In the genomic region with DNA sequence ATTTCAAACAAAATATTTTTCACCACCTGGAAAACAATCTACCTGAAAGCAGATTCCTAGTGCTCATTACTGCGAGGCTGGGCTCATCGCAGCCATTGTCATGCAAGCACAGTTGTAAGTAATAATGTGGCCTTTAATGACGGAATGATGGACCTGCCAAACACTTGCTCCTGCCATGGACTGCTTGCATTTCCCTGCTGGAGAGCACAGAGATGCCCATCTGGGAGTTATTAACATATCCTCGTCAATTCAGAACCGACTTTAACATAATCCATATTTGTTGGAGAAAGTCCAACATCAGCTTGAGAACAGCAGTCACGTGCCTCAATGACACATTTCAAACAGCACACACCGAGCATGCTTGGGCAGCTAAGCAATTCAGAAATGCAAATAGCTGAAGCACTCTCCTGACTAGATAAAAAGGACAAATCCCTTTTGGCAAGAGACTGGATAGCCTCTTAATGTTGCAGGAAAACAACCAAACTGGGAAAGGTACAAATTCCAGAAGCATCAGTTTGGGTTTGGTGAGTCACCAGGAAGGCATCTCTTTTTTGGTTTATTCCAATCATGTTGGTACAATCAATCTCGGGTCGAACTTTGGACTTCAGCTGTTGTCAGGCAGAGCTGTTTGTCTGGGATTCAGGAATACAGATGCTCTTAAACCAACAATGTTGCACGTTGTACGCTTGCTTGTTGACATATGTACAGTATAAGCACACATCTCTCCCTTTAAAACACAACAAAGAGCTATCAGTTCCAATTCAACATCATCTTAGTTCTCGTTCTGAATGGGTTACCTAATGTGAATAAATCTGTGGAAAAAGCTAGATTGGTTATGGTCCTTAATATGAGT, we compare ENCODE assay signal across 16 cellular contexts.
DNase-seq lines count a peak whose midpoint lies in the region; ATAC-seq and TF ChIP-seq lines count a peak whose summit lies in the region.
"Had no signal": no experiment of that assay in that cellular context is flagged by ENCODE, and none has a peak within 500 bp of the region (broad histone marks: within the 10 kb centered on the region; RNA-seq: fewer than 3 reads in every experiment).

No MANE protein-coding gene starts in this region.

- no peaks in the 10 kb centered on the region for H3F3A ChIP-seq in PC-9 (ENCODE audit: insufficient read depth, low read depth)

- DNase-seq in A673 (ENCODE audit: low spot score): peak; percentile 30
- peak; percentile 67 for DNase-seq in HFF-Myc (ENCODE audit: extremely low read depth, low read depth)
- DNase-seq in NCI-H69 (lab: John Stamatoyannopoulos, UW): peak; percentile 87
- DNase-seq in fibroblast of mammary gland (ENCODE audit: low read depth): peak; percentile 84
- DNase-seq in PC-9: no peak
- no peak for DNase-seq in GM20000 (ENCODE audit: low spot score)
- DNase-seq in NCI-H82 (lab: John Stamatoyannopoulos, UW): no peak
- DNase-seq in right cardiac atrium: no peak
- DNase-seq: activated CD4-positive, alpha-beta memory T cell treated with anti-CD3 and anti-CD28 coated beads, Interleukin-2, amount 10 ng/mL, durations not matched to agents 7 days and 5 days; central memory CD4-positive, alpha-beta T cell; DND-41; kidney; MG63; T-helper 2 cell; trophoblast cell had no signal

- POLR2A ChIA-PET in A673 (lab: Charles Lee; ENCODE audit: low non-redundant PET) (interaction anchor here (0.7 kb wide), 1 partner anchor 396 kb away, joined by 3 read pairs; a partner anchor contains a TSS), PC-9 (lab: Charles Lee; ENCODE audit: unreplicated experiment) (no interaction called here)

- H3K27me3 ChIP-seq in A673 (replicated peaks; ENCODE audit: insufficient read depth, low read depth, low read length, poor library complexity) (no peaks in the 10 kb centered on the region), PC-9 (ENCODE audit: insufficient read depth, low read depth) (peaks cover 50% of the 10 kb centered on the region), right cardiac atrium (ENCODE audit: control insufficient read depth, insufficient read depth) (no peaks in the 10 kb centered on the region)
- H3K27me3 ChIP-seq: MG63 had no signal

- intact Hi-C loops in A673 (cut with micrococcal nuclease; ENCODE audit: unreplicated experiment): no loop called here
- intact Hi-C loops in PC-9 (cut with micrococcal nuclease; ENCODE audit: unreplicated experiment): no loop called here
- intact Hi-C loops in right cardiac atrium (cut with DNase I): no loop called here

- no peaks in the 10 kb centered on the region for H3K79me2 ChIP-seq in PC-9 (ENCODE audit: low read depth)

- H3K27ac ChIP-seq in A673 (ENCODE audit: low read depth, low read length, poor library complexity, severe bottlenecking) (no peak overlapping the region), PC-9 (no peak overlapping the region), right cardiac atrium (ENCODE audit: low read length) (no peak overlapping the region)

- no TSS peak for BruUV-seq in A673 (replicated peaks; lab: Mats Ljungman, UMichigan)
- no TSS peak for BruUV-seq in PC-9 (replicated peaks; lab: Mats Ljungman, UMichigan)

- H4K20me1 ChIP-seq in PC-9 (ENCODE audit: insufficient read depth): no peaks in the 10 kb centered on the region; the same call in 1 of the 2 replicates

- CTCF ChIA-PET in A673 (lab: Charles Lee) (no interaction called here), PC-9 (lab: Charles Lee) (no interaction called here)

- no peak overlapping the region for H2AFZ ChIP-seq in PC-9

- no peak overlapping the region for H3K4me2 ChIP-seq in PC-9

- TF ChIP-seq CTCF in A673 (conservative IDR thresholded peaks at IDR 0.05; ENCODE audit: low read depth, low read length) (no peak), HFF-Myc (IDR thresholded peaks at IDR 0.05; ENCODE audit: low read depth, low read length, missing control alignments) (no peak), fibroblast of mammary gland (conservative IDR thresholded peaks at IDR 0.05; ENCODE audit: control insufficient read depth, insufficient read depth, low read depth, low read length) (no peak), PC-9 (conservative IDR thresholded peaks at IDR 0.05) (no peak), GM20000 (IDR thresholded peaks at IDR 0.05; ENCODE audit: extremely low read depth, missing control alignments) (no peak)

- H3K9me2 ChIP-seq in PC-9 (ENCODE audit: insufficient read depth): no peaks in the 10 kb centered on the region

- no peaks in the 10 kb centered on the region for H3K9me3 ChIP-seq in A673 (ENCODE audit: low read depth, low read length, poor library complexity, severe bottlenecking)
- H3K9me3 ChIP-seq in PC-9 (ENCODE audit: insufficient read depth, low read depth): no peaks in the 10 kb centered on the region
- H3K9me3 ChIP-seq in right cardiac atrium (ENCODE audit: control insufficient read depth, low read length): no peaks in the 10 kb centered on the region
- H3K9me3 ChIP-seq: MG63 had no signal

- H3K4me1 ChIP-seq in A673 (ENCODE audit: insufficient read depth, low read length, poor library complexity, severe bottlenecking) (peaks cover 8% of the 10 kb centered on the region), PC-9 (replicated peaks; ENCODE audit: insufficient read depth) (no peaks in the 10 kb centered on the region), right cardiac atrium (ENCODE audit: control insufficient read depth, insufficient read depth, low read length) (no peaks in the 10 kb centered on the region)

- 54% methylated on average over 12 of the region's 12 CpGs for WGBS in right cardiac atrium

- no peaks in the 10 kb centered on the region for H3K36me3 ChIP-seq in A673 (ENCODE audit: insufficient read depth, low read length, poor library complexity, severe bottlenecking)
- no peaks in the 10 kb centered on the region for H3K36me3 ChIP-seq in PC-9 (ENCODE audit: low read depth)
- H3K36me3 ChIP-seq: MG63 had no signal

- H3K4me3 ChIP-seq in A673 (ENCODE audit: low read depth, low read length, poor library complexity, severe bottlenecking): no peak overlapping the region
- H3K4me3 ChIP-seq in HFF-Myc (replicated peaks; ENCODE audit: low read depth, low read length): no peak overlapping the region
- no peak overlapping the region for H3K4me3 ChIP-seq in fibroblast of mammary gland (ENCODE audit: control insufficient read depth, low read depth, low read length)
- H3K4me3 ChIP-seq in PC-9: no peak overlapping the region
- H3K4me3 ChIP-seq in right cardiac atrium (ENCODE audit: low read length): no peak overlapping the region
- H3K4me3 ChIP-seq: MG63 had no signal

- ATAC-seq in right cardiac atrium: no peak
- ATAC-seq: natural killer cell treated with Interleukin-12 subunit alpha and Interleukin-12 subunit beta and Interleukin-15 and Interleukin-18, amount 100 ng/mL, for 72 hours had no signal

Comparison
In these comparisons a context has a peak if more than half of its experiments do, and no peak if none do; other contexts are left out.
1. DNase-seq: peak in A673 (single experiment), HFF-Myc (single experiment), NCI-H69 (single experiment) and fibroblast of mammary gland (single experiment); none in PC-9 (0 of 2), GM20000 (single experiment), NCI-H82 (single experiment) and right cardiac atrium (0 of 3).